In genomic region chr6:119322034-119322433, GRCh38 we compare ENCODE assay signal across 20 cellular contexts. TPM values are rescaled to one million over a fixed set of nuclear protein-coding genes. Genes with fewer than 3 reads are reported as not detected.
DNase-seq lines count a peak whose midpoint lies in the region; ATAC-seq and TF ChIP-seq lines count a peak whose summit lies in the region.
"Had no signal": no experiment of that assay in that cellular context is flagged by ENCODE, and none has a peak within 500 bp of the region (broad histone marks: within the 10 kb centered on the region; RNA-seq: fewer than 3 reads in every experiment).

No MANE protein-coding gene starts in this region.

- H3K4me1 Mint-ChIP-seq in effector memory CD8-positive, alpha-beta T cell (ENCODE audit: low read depth in 2 of 2), result peaks cover 31% of the 10 kb centered on the region in 2 donors

- ATAC-seq in heart left ventricle (peak in 3 of 4 donors; percentile 20 to 48 (median 43)), GM18502 (IDR thresholded peaks at IDR 0.05; ENCODE audit: poor library complexity, unreplicated experiment) (no peak)
- no peak for ATAC-seq in effector memory CD8-positive, alpha-beta T cell (replicated peaks)
- ATAC-seq: SK-N-SH treated with all-trans-retinoic acid at 6 μM for 48 hours had no signal

- H3K36me3 Mint-ChIP-seq in effector memory CD8-positive, alpha-beta T cell (ENCODE audit: insufficient read depth), result peaks cover 17% of the 10 kb centered on the region

- no peaks in the 10 kb centered on the region for H3K27me3 Mint-ChIP-seq in effector memory CD8-positive, alpha-beta T cell
- H3K27me3 Mint-ChIP-seq: activated CD4-positive, alpha-beta T cell treated with anti-CD3 and anti-CD28 coated beads, Interleukin-2, amount 10 ng/mL, durations not matched to agents 7 days and 5 days; CD4-positive, alpha-beta T cell had no signal

- no peak for DNase-seq in heart left ventricle
- DNase-seq in cardiac septum (ENCODE audit: low spot score), result no peak
- no peak for DNase-seq in effector memory CD8-positive, alpha-beta T cell
- no peak for DNase-seq in NK-92 (lab: John Stamatoyannopoulos, UW; ENCODE audit: unreplicated experiment)
- no peak for DNase-seq in AML-193 (lab: John Stamatoyannopoulos, UW)
- no peak for DNase-seq in NCI-H748 (lab: John Stamatoyannopoulos, UW; ENCODE audit: unreplicated experiment)
- DNase-seq: activated naive CD4-positive, alpha-beta T cell; DMS79; glutamatergic neuron; MG63; NCI-H1694 treated with DMSO at 0.1 percent for 48 hours; NCI-H345; RPMI8226; stimulated activated CD8-positive, alpha-beta memory T cell treated with anti-CD3 and anti-CD28 coated beads, Interleukin-4, amount 100 ng/mL, for 48 hours had no signal

- no peak overlapping the region for H3K4me3 ChIP-seq in heart left ventricle
- H3K4me3 ChIP-seq: MG63, suprapubic skin had no signal

- peaks cover 0 to 15% (median 0%) of the 10 kb centered on the region in 9 donors for H3K36me3 ChIP-seq in heart left ventricle
- peaks cover 15% of the 10 kb centered on the region; the same call in 1 of the 2 replicates for H3K36me3 ChIP-seq in KOPT-K1 (ENCODE audit: insufficient read depth, low read length)
- H3K36me3 ChIP-seq: MG63 had no signal

- H3K27ac ChIP-seq in heart left ventricle, result no peak overlapping the region
- H3K27ac ChIP-seq in KOPT-K1 (ENCODE audit: low read depth, low read length, poor library complexity, severe bottlenecking), result peak overlapping the region; percentile 40
- H3K27ac ChIP-seq: suprapubic skin had no signal

- no peaks in the 10 kb centered on the region for H3K27me3 ChIP-seq in heart left ventricle
- H3K27me3 ChIP-seq: MG63, suprapubic skin had no signal

- H3K27ac Mint-ChIP-seq in effector memory CD8-positive, alpha-beta T cell, result peak overlapping the region; percentile 20 to 60

- H3K4me1 ChIP-seq in heart left ventricle, result peaks cover 0 to 28% (median 3%) of the 10 kb centered on the region in 12 donors

- no peak for TF ChIP-seq POLR2A in heart left ventricle (IDR thresholded peaks at IDR 0.05)

- TF ChIP-seq CTCF in heart left ventricle (IDR thresholded peaks at IDR 0.05), result no peak

- H3K9me3 ChIP-seq in heart left ventricle (no peaks in the 10 kb centered on the region), KOPT-K1 (ENCODE audit: insufficient read depth, low read length, poor library complexity, severe bottlenecking) (no peaks in the 10 kb centered on the region)
- H3K9me3 ChIP-seq: MG63, suprapubic skin had no signal

- 94 to 98% (median 96%) methylated on average over 2 of the region's 2 CpGs for WGBS in heart left ventricle, 4 donors

- no peaks in the 10 kb centered on the region for H3K9me3 Mint-ChIP-seq in effector memory CD8-positive, alpha-beta T cell
- H3K9me3 Mint-ChIP-seq: activated CD4-positive, alpha-beta T cell treated with anti-CD3 and anti-CD28 coated beads, Interleukin-2, amount 10 ng/mL, durations not matched to agents 7 days and 5 days; CD4-positive, alpha-beta T cell had no signal

- intact Hi-C loops in heart left ventricle (cut with DNase I), result no loop called here
- intact Hi-C loops in cardiac septum (cut with DNase I), result no loop called here

- peak overlapping the region; percentile 14 to 16 for H3K4me3 Mint-ChIP-seq in effector memory CD8-positive, alpha-beta T cell
- H3K4me3 Mint-ChIP-seq: activated CD4-positive, alpha-beta T cell treated with anti-CD3 and anti-CD28 coated beads, Interleukin-2, amount 10 ng/mL, durations not matched to agents 7 days and 5 days; CD4-positive, alpha-beta T cell had no signal

RNA-seq across cellular contexts. Expression of gene MAN1A1, which starts 27.5 kb away (rescaled TPM):
- 10 to 100 TPM in 8 of 9 donors, 1 to 10 TPM in 1; 7.0 to 30.6 (median 20.6) TPM for total RNA-seq in heart left ventricle
- polyA plus RNA-seq in heart left ventricle, result 1 to 10 TPM; 5.6 to 9.6 TPM
- total RNA-seq in cardiac septum, result 15.0 TPM

Comparison
In these comparisons a context has a peak if more than half of its experiments do, and no peak if none do; other contexts are left out.
1. ATAC-seq: peak in heart left ventricle (3 of 4); none in effector memory CD8-positive, alpha-beta T cell (single experiment) and GM18502 (single experiment).